Comparison of ENCODE assay signal across 27 cellular contexts in genomic region chr22:43546186-43546585, GRCh38.
"Had no signal": no experiment of that assay in that cellular context is flagged by ENCODE, and none has a peak within 500 bp of the region (broad histone marks: within the 10 kb centered on the region; RNA-seq: fewer than 3 reads in every experiment).

No MANE protein-coding gene starts in this region.

- H3K36me3 ChIP-seq: left lung, lower lobe of right lung, neural progenitor cell, pancreas, prostate gland, sigmoid colon, spleen, tibial nerve, vagina had no signal

- DNase-seq: hypothalamus; immature natural killer cell; kidney; left colon; left lung; lower lobe of right lung; mammary epithelial cell; mesenchymal stem cell; naive B cell; natural killer cell; nephron progenitor cell; pancreas; retina; right cardiac atrium; small intestine; spleen; stimulated activated CD4-positive, alpha-beta T cell treated with anti-CD3 and anti-CD28 coated beads, Interleukin-4, amount 100 ng/mL, for 4 hours; stimulated activated CD8-positive, alpha-beta memory T cell treated with anti-CD3 and anti-CD28 coated beads, Interleukin-4, amount 100 ng/mL, for 48 hours; stimulated activated naive CD4-positive, alpha-beta T cell treated with Interleukin-2 at 50 U/mL for 16 hours; stimulated activated naive CD8-positive, alpha-beta T cell treated with anti-CD3 and anti-CD28 coated beads, Interleukin-15, amount 100 ng/mL, for 72 hours; substantia nigra had no signal

- H3K27ac ChIP-seq: left lung, lower lobe of right lung, neural progenitor cell, pancreas, prostate gland, sigmoid colon, spleen, tibial nerve, vagina had no signal

- ATAC-seq: left colon; left lung; lower lobe of right lung; natural killer cell; pancreas; right cardiac atrium; stimulated activated memory B cell treated with anti-CD40 and anti-IgM and Interleukin-4, amounts not matched to agents 10 μg/mL and 1 μg/mL and 100 μg/mL, for 72 hours; stimulated activated naive CD8-positive, alpha-beta T cell treated with anti-CD3 and anti-CD28 coated beads, Interleukin-15, amount 100 ng/mL, for 72 hours had no signal

- H3K9ac ChIP-seq: neural progenitor cell had no signal

- H3K27me3 ChIP-seq: left lung, neural progenitor cell, pancreas, sigmoid colon, tibial nerve, vagina had no signal

- H3K4me3 ChIP-seq: left lung, lower lobe of right lung, neural progenitor cell, pancreas, prostate gland, sigmoid colon, spleen, tibial nerve, vagina had no signal

- H2AFZ ChIP-seq: neural progenitor cell had no signal

- H3K4me1 ChIP-seq: left lung, lower lobe of right lung, neural progenitor cell, pancreas, prostate gland, sigmoid colon, spleen, tibial nerve, vagina had no signal

- H3K9me3 ChIP-seq: left lung, lower lobe of right lung, pancreas, prostate gland, sigmoid colon, spleen, tibial nerve, vagina had no signal

- H3K4me2 ChIP-seq: neural progenitor cell had no signal
